20 cellular contexts compared by ENCODE assay signal in genomic region chr2:16645771-16646559, GRCh38.
"Had no signal": no experiment of that assay in that cellular context is flagged by ENCODE, and none has a peak within 500 bp of the region (broad histone marks: within the 10 kb centered on the region; RNA-seq: fewer than 3 reads in every experiment).

No MANE protein-coding gene starts in this region.

- H3K4me3 ChIP-seq: ascending aorta, coronary artery, heart right ventricle, pancreas, skin epidermis, stomach, suprapubic skin, transverse colon had no signal

- H3K36me3 ChIP-seq: ascending aorta, brain microvascular endothelial cell, pancreas, stomach, suprapubic skin, transverse colon had no signal

- ATAC-seq: activated CD8-positive, alpha-beta memory T cell treated with anti-CD3 and anti-CD28 coated beads, Interleukin-2, amount 10 ng/mL, durations not matched to agents 7 days and 5 days; activated CD8-positive, alpha-beta T cell treated with anti-CD3 and anti-CD28 coated beads for 36 hours; heart right ventricle; left cardiac atrium; right cardiac atrium; stimulated activated effector memory CD8-positive, alpha-beta T cell treated with anti-CD3 and anti-CD28 coated beads, Interleukin-12 subunit alpha, Interleukin-12 subunit beta, amount 100 ng/mL, for 72 hours had no signal

- H3K9me3 ChIP-seq: ascending aorta, heart right ventricle, pancreas, stomach, suprapubic skin, transverse colon had no signal

- H3K27ac ChIP-seq: ascending aorta, brain microvascular endothelial cell, coronary artery, epithelial cell of prostate, heart right ventricle, pancreas, skin epidermis, stomach, suprapubic skin, transverse colon had no signal

- DNase-seq: activated CD4-positive, alpha-beta T cell treated with anti-CD3 and anti-CD28 coated beads, Interleukin-2, amount 10 ng/mL, durations not matched to agents 7 days and 5 days; activated CD8-positive, alpha-beta memory T cell treated with anti-CD3 and anti-CD28 coated beads, Interleukin-2, amount 10 ng/mL, durations not matched to agents 7 days and 5 days; activated CD8-positive, alpha-beta T cell treated with anti-CD3 and anti-CD28 coated beads for 36 hours; activated gamma-delta T cell; brain microvascular endothelial cell; heart right ventricle; islet precursor cell; left cardiac atrium; pancreas; right cardiac atrium; stimulated activated CD4-positive, alpha-beta T cell treated with anti-CD3 and anti-CD28 coated beads, Interleukin-2, amount 100 ng/mL, for 24 hours; stomach; T-helper 9 cell; transverse colon had no signal

- H3K27me3 ChIP-seq: ascending aorta, brain microvascular endothelial cell, heart right ventricle, pancreas, stomach, suprapubic skin, transverse colon had no signal
